ENCODE assay signal across 15 cellular contexts in genomic region chr10:124468624-124469023, GRCh38. TPM values are rescaled to one million over a fixed set of nuclear protein-coding genes. Genes with fewer than 3 reads are reported as not detected.
A peak's percentile ranks its signal among the peaks of the same experiment; 100 is the strongest.
DNase-seq lines count a peak whose midpoint lies in the region; ATAC-seq, FAIRE-seq and TF ChIP-seq lines count a peak whose summit lies in the region.
"Had no signal": no experiment of that assay in that cellular context is flagged by ENCODE, and none has a peak within 500 bp of the region (broad histone marks: within the 10 kb centered on the region; RNA-seq: fewer than 3 reads in every experiment).

No MANE protein-coding gene starts in this region.

- POLR2A ChIA-PET in IMR-90 (lab: Charles Lee; ENCODE audit: unreplicated experiment): no interaction called here
- POLR2A ChIA-PET in HepG2 (lab: Yijun Ruan, JAX): interaction anchor here (1.6 to 2.0 kb wide), 2 partner anchors 7 to 50 kb away, joined by 11 read pairs; partner anchors contain the start of gene OAT
- POLR2A ChIA-PET in OCI-LY7 (lab: Charles Lee): no interaction called here

- H3K4me1 ChIP-seq in IMR-90 (ENCODE audit: control insufficient read depth, insufficient read depth, low read length) (no peaks in the 10 kb centered on the region), HepG2 (ENCODE audit: insufficient read depth, low read length) (peaks cover 96% of the 10 kb centered on the region), OCI-LY7 (ENCODE audit: insufficient read depth, low read length, poor library complexity, severe bottlenecking) (peaks cover 34% of the 10 kb centered on the region)
- H3K4me1 ChIP-seq: BE2C had no signal

- no peak overlapping the region for H2BK120ac ChIP-seq in IMR-90 (ENCODE audit: low read depth, low read length)

- H3K9me2 ChIP-seq in OCI-LY7 (ENCODE audit: insufficient read depth, low read length): no peaks in the 10 kb centered on the region

- intact Hi-C loops in IMR-90 (cut with micrococcal nuclease): no loop called here
- intact Hi-C loops in HepG2 (cut with micrococcal nuclease; ENCODE audit: unreplicated experiment): no loop called here
- intact Hi-C loops in OCI-LY7 (cut with micrococcal nuclease; ENCODE audit: unreplicated experiment): no loop called here

- H3K9me3 ChIP-seq in IMR-90 (ENCODE audit: control insufficient read depth, insufficient read depth, low read length) (no peaks in the 10 kb centered on the region), HepG2 (ENCODE audit: low read length) (no peaks in the 10 kb centered on the region), OCI-LY7 (ENCODE audit: low read length) (no peaks in the 10 kb centered on the region)
- H3K9me3 ChIP-seq: BE2C had no signal

- no peak overlapping the region for H3K9ac ChIP-seq in IMR-90 (ENCODE audit: low read depth, low read length)
- no peak overlapping the region; the same call in 1 of the 2 replicates for H3K9ac ChIP-seq in HepG2 (ENCODE audit: insufficient read depth, low read depth, low read length)

- CTCF ChIA-PET in IMR-90 (lab: Yijun Ruan, JAX) (no interaction called here), HepG2 (lab: Yijun Ruan, JAX; ENCODE audit: low intra/inter-chr PET ratio, low total read pairs) (no interaction called here), OCI-LY7 (lab: Charles Lee; ENCODE audit: unreplicated experiment) (no interaction called here)

- no peak overlapping the region for H3K23ac ChIP-seq in IMR-90 (ENCODE audit: low read depth, low read length)

- no peaks in the 10 kb centered on the region for H3K79me2 ChIP-seq in HepG2 (ENCODE audit: insufficient read depth, low read length)
- peaks cover 5% of the 10 kb centered on the region; the same call in 1 of the 2 replicates for H3K79me2 ChIP-seq in OCI-LY7 (ENCODE audit: insufficient read depth, low read depth, low read length)

- H4K20me1 ChIP-seq in IMR-90 (ENCODE audit: insufficient read depth, low read length) (no peaks in the 10 kb centered on the region; the same call in 1 of the 2 replicates), HepG2 (ENCODE audit: insufficient read depth, low read length) (0 out of 2 replicates have a peak, but pooled peaks cover 6% of the 10 kb centered on the region), OCI-LY7 (ENCODE audit: insufficient read depth, low read length) (no peaks in the 10 kb centered on the region)

- H2BK15ac ChIP-seq in IMR-90 (ENCODE audit: low read depth, low read length): no peak overlapping the region

- no peak overlapping the region for H3K18ac ChIP-seq in IMR-90 (ENCODE audit: low read depth, low read length)

- H2BK20ac ChIP-seq in IMR-90 (ENCODE audit: low read depth, low read length): no peak overlapping the region

- TF ChIP-seq CTCF in IMR-90 (conservative IDR thresholded peaks at IDR 0.05; ENCODE audit: low read depth, low read length) (no peak), HepG2 (CRISPR knock-in tag; IDR thresholded peaks at IDR 0.05) (no peak), OCI-LY7 (conservative IDR thresholded peaks at IDR 0.05; ENCODE audit: low read length) (no peak)

- no peak overlapping the region for H4K5ac ChIP-seq in IMR-90 (ENCODE audit: low read depth, low read length)

- H3K36me3 ChIP-seq in IMR-90 (ENCODE audit: control insufficient read depth, insufficient read depth, low read length) (no peaks in the 10 kb centered on the region), HepG2 (replicated peaks in 1 of 2; ENCODE audit: control insufficient read depth in 1 of 2, insufficient read depth in 2 of 2, low read length in 2 of 2) (no peaks in the 10 kb centered on the region), OCI-LY7 (ENCODE audit: insufficient read depth, low read length) (no peaks in the 10 kb centered on the region)
- H3K36me3 ChIP-seq: BE2C had no signal

- H3K27ac ChIP-seq in IMR-90 (ENCODE audit: insufficient read depth, low read length) (no peak overlapping the region), HepG2 (ENCODE audit: extremely low read length, insufficient read depth, low read length) (peak overlapping the region; percentile 54), OCI-LY7 (ENCODE audit: low read depth, low read length, poor library complexity, severe bottlenecking) (no peak overlapping the region)
- H3K27ac ChIP-seq: C4-2B had no signal

- TF ChIP-seq RAD21 in IMR-90 (IDR thresholded peaks at IDR 0.05; ENCODE audit: low read length): no peak
- TF ChIP-seq RAD21 in HepG2 (CRISPR knock-in tag; IDR thresholded peaks at IDR 0.05): no peak

- H3K4me3 ChIP-seq in IMR-90 (ENCODE audit: insufficient read depth, low read depth, low read length) (no peak overlapping the region), HepG2 (replicated peaks in 1 of 3; ENCODE audit: insufficient read depth in 1 of 3, low read depth in 2 of 3, low read length in 3 of 3) (no peak overlapping the region), OCI-LY7 (ENCODE audit: low read depth, low read length, poor library complexity, severe bottlenecking) (no peak overlapping the region)

- ATAC-seq in IMR-90 (ENCODE audit: low read depth) (no peak), HepG2 (no peak), GM18867 (IDR thresholded peaks at IDR 0.05; ENCODE audit: unreplicated experiment) (no peak)
- ATAC-seq: HCT116 had no signal

- FAIRE-seq in HepG2 (lab: Jason Lieb, UNC): no peak
- FAIRE-seq: A204.1, H54 had no signal

- no peak overlapping the region for H2AK5ac ChIP-seq in IMR-90 (ENCODE audit: low read depth, low read length)

- BruUV-seq in IMR-90 (replicated peaks; lab: Mats Ljungman, UMichigan): no TSS peak
- no TSS peak for BruUV-seq in HepG2 (replicated peaks; lab: Mats Ljungman, UMichigan)
- BruUV-seq in OCI-LY7 (replicated peaks; lab: Mats Ljungman, UMichigan): no TSS peak

- no peaks in the 10 kb centered on the region for H3K9me1 ChIP-seq in IMR-90 (ENCODE audit: insufficient read depth, low read length)

- DNase-seq in IMR-90 (no peak), HepG2 (ENCODE audit: low spot score) (no peak), occipital lobe (lab: John Stamatoyannopoulos, UW) (peak; percentile 12), OCI-LY7 (ENCODE audit: low spot score) (no peak), AML-193 (lab: John Stamatoyannopoulos, UW) (no peak)
- no peak for DNase-seq in activated CD4-positive, CD25-positive, alpha-beta regulatory T cell (lab: John Stamatoyannopoulos, UW)
- DNase-seq: BE2C; CD4-positive, alpha-beta memory T cell; DMS53; GF-D8 had no signal

- no peak overlapping the region for H3K14ac ChIP-seq in IMR-90 (replicated peaks; ENCODE audit: low read depth, low read length)

- H3K4me2 ChIP-seq in IMR-90 (ENCODE audit: low read depth, low read length): no peak overlapping the region
- no peak overlapping the region for H3K4me2 ChIP-seq in HepG2 (ENCODE audit: low read depth, low read length)
- no peak overlapping the region for H3K4me2 ChIP-seq in OCI-LY7 (ENCODE audit: low read length)

- H4K91ac ChIP-seq in IMR-90 (ENCODE audit: insufficient read depth, low read depth, low read length): no peak overlapping the region

- H3K56ac ChIP-seq in IMR-90 (ENCODE audit: extremely low read depth, insufficient read depth, low read length): no peak overlapping the region

- no peaks in the 10 kb centered on the region for H3K27me3 ChIP-seq in IMR-90 (ENCODE audit: control insufficient read depth, insufficient read depth, low read length)
- H3K27me3 ChIP-seq in HepG2 (ENCODE audit: control insufficient read depth in 1 of 2, insufficient read depth in 2 of 2, low read length in 2 of 2): no peaks in the 10 kb centered on the region
- H3K27me3 ChIP-seq: BE2C had no signal

- in situ Hi-C loops in IMR-90 (cut with MboI; ENCODE audit: low sequenced_read_pairs): no loop called here
- in situ Hi-C loops in HepG2 (cut with HindIII; ENCODE audit: extremely low pct_ligation_motif_present, low pct_unique_long_range_greater_than_20kb): no loop called here

- no peak for TF ChIP-seq EP300 in HepG2 (IDR thresholded peaks at IDR 0.05; ENCODE audit: low read depth in 2 of 2, low read length in 2 of 2)
- no peak for TF ChIP-seq EP300 in HepG2 (CRISPR knock-in tag; IDR thresholded peaks at IDR 0.05; ENCODE audit: borderline replicate concordance)

- no peak overlapping the region for H3K4ac ChIP-seq in IMR-90 (ENCODE audit: low read depth, low read length)

- no peaks in the 10 kb centered on the region for H3K79me1 ChIP-seq in IMR-90 (ENCODE audit: low read depth in 1 of 2, low read length in 2 of 2)

- no peak for TF ChIP-seq POLR2A in IMR-90 (IDR thresholded peaks at IDR 0.05; ENCODE audit: low read depth, low read length)
- TF ChIP-seq POLR2A in HepG2 (IDR thresholded peaks at IDR 0.05; ENCODE audit: insufficient read depth in 1 of 2, low read depth in 2 of 2, low read length in 2 of 2): no peak

- H2AK9ac ChIP-seq in IMR-90 (replicated peaks; ENCODE audit: low read depth, low read length, poor library complexity): peak overlapping the region; percentile 28

- WGBS in IMR-90 (ENCODE audit: extremely low coverage in 2 of 2, insufficient read length in 1 of 2), 2 experiments: 70% methylated on average over 5 of the region's 13 CpGs; no CpG with 5 or more reads in 1 of the 2 experiments
- 87% methylated on average over 10 of the region's 13 CpGs for WGBS in HepG2 (ENCODE audit: low lambda C conversion rate)

- H2AFZ ChIP-seq in IMR-90 (replicated peaks; ENCODE audit: low read length, poor library complexity) (no peak overlapping the region), HepG2 (ENCODE audit: low read length) (no peak overlapping the region), OCI-LY7 (ENCODE audit: low read length) (no peak overlapping the region)

- dilution Hi-C loops in IMR-90 (cut with HindIII; ENCODE audit: low sequenced_read_pairs, unreplicated experiment): no loop called here

- no peak overlapping the region for H4K8ac ChIP-seq in IMR-90 (ENCODE audit: low read depth in 2 of 2, low read length in 2 of 2)

- no peak overlapping the region for H2BK5ac ChIP-seq in IMR-90 (ENCODE audit: low read depth, low read length, poor library complexity, severe bottlenecking)

RNA-seq across cellular contexts. Expression of gene LHPP, which starts 7.0 kb away (rescaled TPM):
- total RNA-seq in IMR-90 (2012; rRNA removed) (2.2 and 2.7 TPM in 2 replicates), HepG2 (2016; rRNA removed; fragmentation: Illumina TruSeq; extraction: Trizol) (3.7 and 5.2 TPM in 2 replicates), occipital lobe (9.7 TPM), OCI-LY7 (2022) (53.3 and 65.2 TPM in 2 replicates)
- polyA plus RNA-seq in IMR-90 (2012; rRNA removed) (8.3 and 8.5 TPM in 2 replicates), HepG2 (2011; rRNA removed) (13.1 and 13.7 TPM in 2 replicates)
- polyA plus RNA-seq in IMR-90 (2012; cell fraction: cytosol; rRNA removed): 15.0 and 22.8 TPM in 2 replicates
- 9.6 and 18.7 TPM in 2 replicates for polyA plus RNA-seq in IMR-90 (2012; cell fraction: nucleus; rRNA removed; ENCODE audit: low replicate concordance)
- total RNA-seq in HepG2 (2016; cell fraction: cytosol; rRNA removed; fragmentation: Illumina TruSeq; extraction: Trizol; ENCODE audit: low read depth): 1.1 and 1.9 TPM in 2 replicates
- 4.7 and 6.3 TPM in 2 replicates for total RNA-seq in HepG2 (2016; cell fraction: insoluble cytoplasmic fraction; rRNA removed; fragmentation: Illumina TruSeq; extraction: Trizol)
- total RNA-seq in HepG2 (2016; cell fraction: membrane; rRNA removed; fragmentation: Illumina TruSeq; extraction: Trizol): 1.9 TPM in 2 replicates
- total RNA-seq in HepG2 (2016; cell fraction: nucleus; rRNA removed; fragmentation: Illumina TruSeq; extraction: Trizol): 2.4 and 3.4 TPM in 2 replicates
- polyA plus RNA-seq in HepG2 (2011; cell fraction: cytosol; rRNA removed): 14.4 and 17.0 TPM in 2 replicates
- polyA plus RNA-seq in HepG2 (2011; cell fraction: nucleus; rRNA removed): 11.1 and 11.2 TPM in 2 replicates
- 10.0 and 13.7 TPM in 2 replicates for polyA plus RNA-seq in HepG2 (2012)
- polyA plus RNA-seq in HepG2 (2016; cell fraction: cytosol; fragmentation: Illumina TruSeq; extraction: Trizol; ENCODE audit: low read depth): 3.8 and 5.7 TPM in 2 replicates
- 7.2 and 9.2 TPM in 2 replicates for polyA plus RNA-seq in HepG2 (2016; cell fraction: insoluble cytoplasmic fraction; fragmentation: Illumina TruSeq; extraction: Trizol; ENCODE audit: low read depth)
- polyA plus RNA-seq in HepG2 (2016; cell fraction: membrane; fragmentation: Illumina TruSeq; extraction: Trizol; ENCODE audit: low read depth): 5.6 and 5.8 TPM in 2 replicates
- 5.1 and 7.2 TPM in 2 replicates for polyA plus RNA-seq in HepG2 (2016; cell fraction: nucleus; fragmentation: Illumina TruSeq; extraction: Trizol; ENCODE audit: insufficient read depth, low read depth)
- 12.5 and 12.6 TPM in 2 replicates for polyA minus RNA-seq in HepG2 (2011; rRNA and poly(A)+ RNA removed; ENCODE audit: low replicate concordance)
- polyA minus RNA-seq in HepG2 (2011; cell fraction: cytosol; rRNA and poly(A)+ RNA removed): 6.0 and 7.2 TPM in 2 replicates
- 7.0 and 9.8 TPM in 2 replicates for polyA minus RNA-seq in HepG2 (2011; cell fraction: nucleus; rRNA and poly(A)+ RNA removed)
- 19.1 and 30.3 TPM in 2 replicates for total RNA-seq in OCI-LY7 (2014; rRNA removed; shearing (Covaris generic))

RNA-seq across cellular contexts. Expression of gene NKX1-2, which starts 18.8 kb away (rescaled TPM):
- total RNA-seq in IMR-90 (2012; rRNA removed): not detected in 2 replicates
- polyA plus RNA-seq in IMR-90 (2012; rRNA removed): not detected in 2 replicates
- not detected in 2 replicates for polyA plus RNA-seq in IMR-90 (2012; cell fraction: cytosol; rRNA removed)
- not detected in 2 replicates for polyA plus RNA-seq in IMR-90 (2012; cell fraction: nucleus; rRNA removed; ENCODE audit: low replicate concordance)
- total RNA-seq in HepG2 (2016; rRNA removed; fragmentation: Illumina TruSeq; extraction: Trizol): not detected in 2 replicates
- not detected in 2 replicates for total RNA-seq in HepG2 (2016; cell fraction: cytosol; rRNA removed; fragmentation: Illumina TruSeq; extraction: Trizol; ENCODE audit: low read depth)
- not detected in 2 replicates for total RNA-seq in HepG2 (2016; cell fraction: insoluble cytoplasmic fraction; rRNA removed; fragmentation: Illumina TruSeq; extraction: Trizol)
- not detected in 2 replicates for total RNA-seq in HepG2 (2016; cell fraction: membrane; rRNA removed; fragmentation: Illumina TruSeq; extraction: Trizol)
- total RNA-seq in HepG2 (2016; cell fraction: nucleus; rRNA removed; fragmentation: Illumina TruSeq; extraction: Trizol): not detected in 2 replicates
- polyA plus RNA-seq in HepG2 (2011; rRNA removed): not detected in 2 replicates
- not detected in 2 replicates for polyA plus RNA-seq in HepG2 (2011; cell fraction: cytosol; rRNA removed)
- not detected in 2 replicates for polyA plus RNA-seq in HepG2 (2011; cell fraction: nucleus; rRNA removed)
- polyA plus RNA-seq in HepG2 (2012): not detected in 2 replicates
- not detected in 2 replicates for polyA plus RNA-seq in HepG2 (2016; cell fraction: cytosol; fragmentation: Illumina TruSeq; extraction: Trizol; ENCODE audit: low read depth)
- polyA plus RNA-seq in HepG2 (2016; cell fraction: insoluble cytoplasmic fraction; fragmentation: Illumina TruSeq; extraction: Trizol; ENCODE audit: low read depth): not detected in 2 replicates
- not detected in 2 replicates for polyA plus RNA-seq in HepG2 (2016; cell fraction: membrane; fragmentation: Illumina TruSeq; extraction: Trizol; ENCODE audit: low read depth)
- not detected in 2 replicates for polyA plus RNA-seq in HepG2 (2016; cell fraction: nucleus; fragmentation: Illumina TruSeq; extraction: Trizol; ENCODE audit: insufficient read depth, low read depth)
- not detected in 2 replicates for polyA minus RNA-seq in HepG2 (2011; rRNA and poly(A)+ RNA removed; ENCODE audit: low replicate concordance)
- not detected in 2 replicates for polyA minus RNA-seq in HepG2 (2011; cell fraction: cytosol; rRNA and poly(A)+ RNA removed)
- polyA minus RNA-seq in HepG2 (2011; cell fraction: nucleus; rRNA and poly(A)+ RNA removed): not detected in 2 replicates
- total RNA-seq in occipital lobe: 0.47 TPM
- total RNA-seq in OCI-LY7 (2014; rRNA removed; shearing (Covaris generic)): not detected in 2 replicates
- total RNA-seq in OCI-LY7 (2022): not detected in 2 replicates
- total RNA-seq: CD4-positive, alpha-beta memory T cell had no signal
- polyA plus RNA-seq: CD4-positive, alpha-beta memory T cell had no signal

RNA-seq across cellular contexts. Expression of gene OAT, which starts 49.9 kb away (rescaled TPM):
- 152 and 190 TPM in 2 replicates for total RNA-seq in IMR-90 (2012; rRNA removed)
- polyA plus RNA-seq in IMR-90 (2012; rRNA removed): 85.1 and 110 TPM in 2 replicates
- 26.7 and 38.0 TPM in 2 replicates for polyA plus RNA-seq in IMR-90 (2012; cell fraction: cytosol; rRNA removed)
- polyA plus RNA-seq in IMR-90 (2012; cell fraction: nucleus; rRNA removed; ENCODE audit: low replicate concordance): 9.3 and 67.6 TPM in 2 replicates
- total RNA-seq in HepG2 (2016; rRNA removed; fragmentation: Illumina TruSeq; extraction: Trizol): 96.7 and 152 TPM in 2 replicates
- total RNA-seq in HepG2 (2016; cell fraction: cytosol; rRNA removed; fragmentation: Illumina TruSeq; extraction: Trizol; ENCODE audit: low read depth): 10.4 and 13.0 TPM in 2 replicates
- 94.1 and 153 TPM in 2 replicates for total RNA-seq in HepG2 (2016; cell fraction: insoluble cytoplasmic fraction; rRNA removed; fragmentation: Illumina TruSeq; extraction: Trizol)
- total RNA-seq in HepG2 (2016; cell fraction: membrane; rRNA removed; fragmentation: Illumina TruSeq; extraction: Trizol): 14.4 and 16.9 TPM in 2 replicates
- 41.8 and 47.5 TPM in 2 replicates for total RNA-seq in HepG2 (2016; cell fraction: nucleus; rRNA removed; fragmentation: Illumina TruSeq; extraction: Trizol)
- 72.7 and 87.8 TPM in 2 replicates for polyA plus RNA-seq in HepG2 (2011; rRNA removed)
- polyA plus RNA-seq in HepG2 (2011; cell fraction: cytosol; rRNA removed): 51.4 and 77.1 TPM in 2 replicates
- 20.7 and 25.9 TPM in 2 replicates for polyA plus RNA-seq in HepG2 (2011; cell fraction: nucleus; rRNA removed)
- 48.6 and 50.0 TPM in 2 replicates for polyA plus RNA-seq in HepG2 (2012)
- 4.1 TPM in 2 replicates for polyA plus RNA-seq in HepG2 (2016; cell fraction: cytosol; fragmentation: Illumina TruSeq; extraction: Trizol; ENCODE audit: low read depth)
- polyA plus RNA-seq in HepG2 (2016; cell fraction: insoluble cytoplasmic fraction; fragmentation: Illumina TruSeq; extraction: Trizol; ENCODE audit: low read depth): 119 and 129 TPM in 2 replicates
- polyA plus RNA-seq in HepG2 (2016; cell fraction: membrane; fragmentation: Illumina TruSeq; extraction: Trizol; ENCODE audit: low read depth): 9.8 and 10.1 TPM in 2 replicates
- 56.3 and 59.0 TPM in 2 replicates for polyA plus RNA-seq in HepG2 (2016; cell fraction: nucleus; fragmentation: Illumina TruSeq; extraction: Trizol; ENCODE audit: insufficient read depth, low read depth)
- 28.4 and 56.2 TPM in 2 replicates for polyA minus RNA-seq in HepG2 (2011; rRNA and poly(A)+ RNA removed; ENCODE audit: low replicate concordance)
- 46.3 and 52.4 TPM in 2 replicates for polyA minus RNA-seq in HepG2 (2011; cell fraction: cytosol; rRNA and poly(A)+ RNA removed)
- 28.8 and 40.4 TPM in 2 replicates for polyA minus RNA-seq in HepG2 (2011; cell fraction: nucleus; rRNA and poly(A)+ RNA removed)
- total RNA-seq in occipital lobe: 143 TPM
- total RNA-seq in OCI-LY7 (2014; rRNA removed; shearing (Covaris generic)): 13.5 and 16.1 TPM in 2 replicates
- 24.3 and 27.1 TPM in 2 replicates for total RNA-seq in OCI-LY7 (2022)
